ENCODE assay signal across 8 cellular contexts in the genomic region with DNA sequence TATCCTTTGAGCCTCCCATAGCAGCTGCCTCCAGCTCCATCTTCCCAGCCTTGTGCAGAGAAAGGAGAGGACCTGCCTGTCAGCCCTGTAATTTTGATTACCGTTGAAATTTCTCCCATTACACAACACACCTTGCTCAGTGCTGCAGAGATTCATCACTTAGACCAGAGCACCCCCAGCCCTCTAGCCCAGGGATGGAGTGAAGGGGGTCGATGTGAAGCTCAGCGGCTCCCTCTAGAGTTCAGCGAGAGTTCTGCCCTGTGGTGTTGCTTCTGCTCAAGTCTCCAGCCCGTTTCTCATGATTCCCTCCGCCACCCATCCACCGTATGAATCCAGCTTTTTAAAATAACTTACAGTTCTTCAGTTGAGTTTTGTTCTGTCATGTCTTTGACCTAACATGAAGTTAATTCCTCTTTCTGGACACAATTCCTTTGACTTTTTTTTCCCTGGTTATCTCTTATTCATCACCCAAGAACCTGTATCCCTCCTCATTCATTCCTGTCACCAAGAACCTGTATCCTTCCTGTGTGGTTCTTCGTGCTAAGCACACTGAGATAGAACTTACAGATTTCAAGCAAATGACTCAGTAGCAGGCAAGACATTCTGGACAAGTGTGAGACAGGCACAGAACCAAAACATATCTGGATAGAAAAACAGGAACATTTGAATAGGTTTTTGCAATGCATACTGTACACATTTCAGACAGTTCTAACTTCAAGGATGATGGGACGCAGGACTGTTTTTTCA.
DNase-seq lines count a peak whose midpoint lies in the region; ATAC-seq and TF ChIP-seq lines count a peak whose summit lies in the region.

No MANE protein-coding gene starts in this region.

- no peak overlapping the region for H3K4me2 ChIP-seq in Loucy (ENCODE audit: low read depth, low read length, poor library complexity, severe bottlenecking)

- H2AFZ ChIP-seq in Loucy (ENCODE audit: low read length), result no peak overlapping the region; the same call in 1 of the 2 replicates

- no peaks in the 10 kb centered on the region for H3K36me3 ChIP-seq in Loucy (ENCODE audit: insufficient read depth, low read length)

- no peaks in the 10 kb centered on the region for H3F3A ChIP-seq in Loucy (ENCODE audit: low read depth)

- H3K9me3 ChIP-seq in Loucy (ENCODE audit: insufficient read depth, low read depth, low read length), result no peaks in the 10 kb centered on the region

- DNase-seq in NOMO-1 treated with dmso at 0.1 percent for 144 hours (lab: John Stamatoyannopoulos, UW; ENCODE audit: unreplicated experiment) (peak; percentile 2), NOMO-1 treated with DMSO at 0.1 percent for 48 hours (lab: John Stamatoyannopoulos, UW; ENCODE audit: unreplicated experiment) (no peak), cardiac fibroblast (ENCODE audit: low read depth in 2 of 2) (peak; percentile 22 to 38), retinal pigment epithelial cell (ENCODE audit: low read depth) (no peak), C1 segment of cervical spinal cord (lab: John Stamatoyannopoulos, UW) (no peak), COLO829 (ENCODE audit: low spot score) (no peak)

- peak; percentile 81 for TF ChIP-seq CTCF in Loucy (conservative IDR thresholded peaks at IDR 0.05; ENCODE audit: low read length)
- TF ChIP-seq CTCF in cardiac fibroblast (IDR thresholded peaks at IDR 0.05; ENCODE audit: low read depth, low read length), result peak; percentile 47
- peak; percentile 66 for TF ChIP-seq CTCF in retinal pigment epithelial cell (conservative IDR thresholded peaks at IDR 0.05; ENCODE audit: low read depth, low read length)

- no peak overlapping the region for H3K9ac ChIP-seq in Loucy (ENCODE audit: low read depth, low read length, poor library complexity, severe bottlenecking)

- no peaks in the 10 kb centered on the region for H4K20me1 ChIP-seq in Loucy (ENCODE audit: insufficient read depth, low read length, poor library complexity, severe bottlenecking)

- H3K27me3 ChIP-seq in Loucy (ENCODE audit: insufficient read depth, low read length, poor library complexity, severe bottlenecking), result no peaks in the 10 kb centered on the region

- no peaks in the 10 kb centered on the region for H3K4me1 ChIP-seq in Loucy (ENCODE audit: insufficient read depth, low read length, poor library complexity, severe bottlenecking)

- ATAC-seq in GM21381 (IDR thresholded peaks at IDR 0.05; ENCODE audit: unreplicated experiment), result no peak

- no peaks in the 10 kb centered on the region for H3K9me2 ChIP-seq in Loucy (replicated peaks; ENCODE audit: low read depth, low read length)

- no peak overlapping the region for H3K4me3 ChIP-seq in Loucy (ENCODE audit: low read length, poor library complexity, severe bottlenecking)
- no peak overlapping the region for H3K4me3 ChIP-seq in cardiac fibroblast (replicated peaks in 1 of 2; ENCODE audit: low read depth in 2 of 2, low read length in 2 of 2)
- H3K4me3 ChIP-seq in retinal pigment epithelial cell (ENCODE audit: low read length), result no peak overlapping the region

- no peaks in the 10 kb centered on the region for H3K79me2 ChIP-seq in Loucy (ENCODE audit: insufficient read depth, low read length)

Comparison
In these comparisons a context has a peak if more than half of its experiments do, and no peak if none do; other contexts are left out.
1. DNase-seq: peak in NOMO-1 treated with dmso at 0.1 percent for 144 hours (single experiment) and cardiac fibroblast (2 of 2); none in NOMO-1 treated with DMSO at 0.1 percent for 48 hours (single experiment), retinal pigment epithelial cell (single experiment), C1 segment of cervical spinal cord (0 of 14) and COLO829 (single experiment).
2. Peak in every context shown above with its lines, with median percentiles within 50 percentile points of each other: CTCF ChIP-seq.